Comparison of ENCODE assay signal across 1 cellular context in the genomic region with DNA sequence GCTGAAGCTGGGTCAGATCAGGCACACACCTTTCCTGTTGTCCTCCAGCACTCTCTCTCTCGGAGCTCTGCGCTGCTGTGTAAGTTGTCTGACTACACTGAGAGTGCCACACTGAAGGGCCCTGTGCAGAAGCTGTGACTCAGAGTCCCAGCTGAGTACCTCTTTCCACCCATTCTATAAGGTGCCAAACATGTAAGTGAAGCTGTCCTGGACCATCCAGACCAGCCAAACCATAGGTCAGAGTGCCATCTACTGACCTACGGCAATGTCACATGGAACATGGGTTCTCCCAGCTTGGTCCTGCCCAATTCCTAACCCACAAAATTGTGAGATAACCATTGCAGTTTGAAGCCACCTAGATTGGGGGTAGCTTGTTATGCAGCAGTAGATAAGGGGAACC.
TF ChIP-seq lines count a peak whose summit lies in the region.

No MANE protein-coding gene starts in this region.

TF ChIP-seq in SK-N-SH treated with all-trans-retinoic acid at 6 μM for 48 hours, 23 proteins besides CTCF, POLR2A, EP300 and RAD21 (continued from another document):
- TF ChIP-seq, protein P1, sequence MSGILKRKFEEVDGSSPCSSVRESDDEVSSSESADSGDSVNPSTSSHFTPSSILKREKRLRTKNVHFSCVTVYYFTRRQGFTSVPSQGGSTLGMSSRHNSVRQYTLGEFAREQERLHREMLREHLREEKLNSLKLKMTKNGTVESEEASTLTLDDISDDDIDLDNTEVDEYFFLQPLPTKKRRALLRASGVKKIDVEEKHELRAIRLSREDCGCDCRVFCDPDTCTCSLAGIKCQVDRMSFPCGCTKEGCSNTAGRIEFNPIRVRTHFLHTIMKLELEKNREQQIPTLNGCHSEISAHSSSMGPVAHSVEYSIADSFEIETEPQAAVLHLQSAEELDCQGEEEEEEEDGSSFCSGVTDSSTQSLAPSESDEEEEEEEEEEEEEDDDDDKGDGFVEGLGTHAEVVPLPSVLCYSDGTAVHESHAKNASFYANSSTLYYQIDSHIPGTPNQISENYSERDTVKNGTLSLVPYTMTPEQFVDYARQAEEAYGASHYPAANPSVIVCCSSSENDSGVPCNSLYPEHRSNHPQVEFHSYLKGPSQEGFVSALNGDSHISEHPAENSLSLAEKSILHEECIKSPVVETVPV (CRISPR knock-in tag; IDR thresholded peaks at IDR 0.05) = no peak
